In genomic region chr12:34396861-34397590, GRCh38 we compare ENCODE assay signal across 14 cellular contexts.
DNase-seq lines count a peak whose midpoint lies in the region; ATAC-seq and TF ChIP-seq lines count a peak whose summit lies in the region.
"Had no signal": no experiment of that assay in that cellular context is flagged by ENCODE, and none has a peak within 500 bp of the region (broad histone marks: within the 10 kb centered on the region; RNA-seq: fewer than 3 reads in every experiment).

No MANE protein-coding gene starts in this region.

- no peak for TF ChIP-seq EP300 in transverse colon (IDR thresholded peaks at IDR 0.05; ENCODE audit: low read depth)

- H3K27me3 ChIP-seq in body of pancreas = no peaks in the 10 kb centered on the region
- H3K27me3 ChIP-seq in lower lobe of right lung (ENCODE audit: low read depth) = peaks cover 2% of the 10 kb centered on the region
- no peaks in the 10 kb centered on the region for H3K27me3 ChIP-seq in transverse colon
- H3K27me3 ChIP-seq: colonic mucosa, foreskin keratinocyte had no signal

- H3K27me3 Mint-ChIP-seq in activated T-cell treated with anti-CD3 and anti-CD28 coated beads, Interleukin-2, amount 50 U/mL, for 24 hours = no peaks in the 10 kb centered on the region
- no peaks in the 10 kb centered on the region for H3K27me3 Mint-ChIP-seq in activated T-cell treated with anti-CD3 and anti-CD28 coated beads, Interleukin-2, amount 50 U/mL, for 72 hours (ENCODE audit: low read depth)

- TF ChIP-seq POLR2A in body of pancreas (IDR thresholded peaks at IDR 0.05) (no peak), transverse colon (IDR thresholded peaks at IDR 0.05) (no peak)

- H3K27ac ChIP-seq in body of pancreas = no peak overlapping the region
- no peak overlapping the region for H3K27ac ChIP-seq in lower lobe of right lung
- no peak overlapping the region for H3K27ac ChIP-seq in transverse colon
- H3K27ac ChIP-seq: colonic mucosa, foreskin keratinocyte, parathyroid adenoma had no signal

- no peak overlapping the region for H3K4me3 Mint-ChIP-seq in activated T-cell treated with anti-CD3 and anti-CD28 coated beads, Interleukin-2, amount 50 U/mL, for 24 hours
- H3K4me3 Mint-ChIP-seq in activated T-cell treated with anti-CD3 and anti-CD28 coated beads, Interleukin-2, amount 50 U/mL, for 72 hours = no peak overlapping the region

- 50 to 52% methylated on average over 10 to 18 of the region's 20 CpGs for WGBS in body of pancreas, 2 donors
- WGBS in transverse colon (ENCODE audit: low coverage in 1 of 2), 2 donors = 74 to 100% methylated on average over 1 to 20 of the region's 20 CpGs

- H3K9me3 ChIP-seq in body of pancreas (peaks cover 0 to 39% (median 0%) of the 10 kb centered on the region in 3 donors), lower lobe of right lung (peaks cover 15% of the 10 kb centered on the region), transverse colon (peaks cover 6 to 31% of the 10 kb centered on the region in 2 donors)
- H3K9me3 ChIP-seq: colonic mucosa had no signal

- H3K4me3 ChIP-seq in body of pancreas (no peak overlapping the region), lower lobe of right lung (no peak overlapping the region), transverse colon (no peak overlapping the region)
- H3K4me3 ChIP-seq: colonic mucosa had no signal

- no peak for TF ChIP-seq CTCF in body of pancreas (IDR thresholded peaks at IDR 0.05)
- TF ChIP-seq CTCF in lower lobe of right lung (IDR thresholded peaks at IDR 0.05) = no peak
- TF ChIP-seq CTCF in transverse colon (IDR thresholded peaks at IDR 0.05) = no peak

- ATAC-seq in activated T-cell treated with anti-CD3 and anti-CD28 coated beads, Interleukin-2, amount 50 U/mL, for 72 hours (replicated peaks in 1 of 2) = no peak
- ATAC-seq in body of pancreas (no peak), lower lobe of right lung (no peak)
- ATAC-seq: foreskin keratinocyte had no signal

- intact Hi-C loops in body of pancreas (cut with DNase I) = no loop called here
- intact Hi-C loops in lower lobe of right lung (cut with DNase I) = no loop called here
- intact Hi-C loops in transverse colon (cut with DNase I; ENCODE audit: low total_unique reads) = no loop called here

- H3K9me3 Mint-ChIP-seq in activated T-cell treated with anti-CD3 and anti-CD28 coated beads, Interleukin-2, amount 50 U/mL, for 24 hours = peaks cover 15% of the 10 kb centered on the region
- peaks cover 3 to 8% of the 10 kb centered on the region in 2 donors for H3K9me3 Mint-ChIP-seq in activated T-cell treated with anti-CD3 and anti-CD28 coated beads, Interleukin-2, amount 50 U/mL, for 72 hours

- H3K36me3 ChIP-seq in body of pancreas (replicated peaks in 1 of 2; ENCODE audit: insufficient read depth in 1 of 2, low read depth in 2 of 2) = no peaks in the 10 kb centered on the region
- H3K36me3 ChIP-seq in lower lobe of right lung = no peaks in the 10 kb centered on the region
- H3K36me3 ChIP-seq in transverse colon = no peaks in the 10 kb centered on the region
- H3K36me3 ChIP-seq: colonic mucosa had no signal

- in situ Hi-C loops in transverse colon (cut with MboI; ENCODE audit: low pct_ligation_motif_present in 1 of 4, low pct_unique_long_range_greater_than_20kb in 1 of 4, low sequenced_read_pairs in 3 of 4) = loop anchor here in 1 of 4 donors (25.0 kb wide), 1 partner anchor 110 kb away; no protein-coding TSS in a partner anchor

- H3K27ac Mint-ChIP-seq in activated T-cell treated with anti-CD3 and anti-CD28 coated beads, Interleukin-2, amount 50 U/mL, for 24 hours = no peak overlapping the region
- H3K27ac Mint-ChIP-seq in activated T-cell treated with anti-CD3 and anti-CD28 coated beads, Interleukin-2, amount 50 U/mL, for 72 hours = no peak overlapping the region

- DNase-seq in activated T-cell treated with anti-CD3 and anti-CD28 coated beads, Interleukin-2, amount 50 U/mL, for 24 hours = peak; percentile 15
- DNase-seq in activated T-cell treated with anti-CD3 and anti-CD28 coated beads, Interleukin-2, amount 50 U/mL, for 72 hours = no peak
- peak; percentile 0 to 5 (median 3) for DNase-seq in body of pancreas
- DNase-seq in lower lobe of right lung = peak; percentile 20
- DNase-seq in transverse colon = peak; percentile 2
- DNase-seq in COLO668 (lab: John Stamatoyannopoulos, UW; ENCODE audit: unreplicated experiment) = no peak
- DNase-seq in NCI-H2227 (lab: John Stamatoyannopoulos, UW; ENCODE audit: unreplicated experiment) = no peak
- no peak for DNase-seq in hepatic stellate cell (ENCODE audit: low spot score)
- DNase-seq: DMS79 treated with DMSO at 0.1 percent for 48 hours, foreskin keratinocyte, Karpas-422, NCI-H2227 treated with DMSO at 0.1 percent for 48 hours had no signal

- peaks cover 5% of the 10 kb centered on the region for H3K36me3 Mint-ChIP-seq in activated T-cell treated with anti-CD3 and anti-CD28 coated beads, Interleukin-2, amount 50 U/mL, for 24 hours (ENCODE audit: low read depth)
- peaks cover 2 to 23% of the 10 kb centered on the region in 2 donors for H3K36me3 Mint-ChIP-seq in activated T-cell treated with anti-CD3 and anti-CD28 coated beads, Interleukin-2, amount 50 U/mL, for 72 hours (ENCODE audit: insufficient read depth in 2 of 2)

- H3K4me1 Mint-ChIP-seq in activated T-cell treated with anti-CD3 and anti-CD28 coated beads, Interleukin-2, amount 50 U/mL, for 24 hours (ENCODE audit: low read depth) = no peaks in the 10 kb centered on the region
- no peaks in the 10 kb centered on the region for H3K4me1 Mint-ChIP-seq in activated T-cell treated with anti-CD3 and anti-CD28 coated beads, Interleukin-2, amount 50 U/mL, for 72 hours (ENCODE audit: low read depth)

- H3K4me1 ChIP-seq in body of pancreas (no peaks in the 10 kb centered on the region), lower lobe of right lung (no peaks in the 10 kb centered on the region), transverse colon (no peaks in the 10 kb centered on the region)
- H3K4me1 ChIP-seq: colonic mucosa, foreskin keratinocyte, parathyroid adenoma had no signal

Comparison
In these comparisons a context has a peak if more than half of its experiments do, and no peak if none do; other contexts are left out.
1. DNase-seq: peak in activated T-cell treated with anti-CD3 and anti-CD28 coated beads, Interleukin-2, amount 50 U/mL, for 24 hours (single experiment), body of pancreas (4 of 4), lower lobe of right lung (single experiment) and transverse colon (single experiment); none in activated T-cell treated with anti-CD3 and anti-CD28 coated beads, Interleukin-2, amount 50 U/mL, for 72 hours (0 of 2), COLO668 (single experiment), NCI-H2227 (single experiment) and hepatic stellate cell (single experiment).